ENCODE assay signal across 14 cellular contexts in the genomic region with DNA sequence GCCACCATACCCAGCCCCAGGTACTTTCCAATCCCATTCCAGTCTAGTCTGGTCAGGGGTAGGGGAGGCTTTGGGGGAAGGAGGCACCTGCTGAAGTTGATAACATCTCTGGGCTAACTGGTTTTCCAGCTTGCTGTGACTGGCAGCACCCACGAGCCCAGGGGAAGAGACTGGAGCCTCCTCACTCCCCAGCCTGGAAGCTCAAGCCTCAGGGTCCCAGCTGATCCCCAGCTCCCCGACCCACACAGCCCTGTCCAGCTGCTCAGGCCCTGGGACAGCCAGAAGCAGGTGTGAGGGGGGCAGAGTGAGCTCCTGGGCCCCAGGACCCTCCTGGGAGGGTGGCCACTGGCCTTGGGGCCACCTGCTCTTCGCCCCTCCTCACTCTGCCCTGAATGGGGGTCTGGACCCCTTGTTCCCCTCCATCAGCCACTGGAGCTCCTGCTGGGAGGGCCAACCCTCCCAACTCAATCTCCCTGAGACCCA. TPM values are rescaled to one million over a fixed set of nuclear protein-coding genes. Genes with fewer than 3 reads are reported as not detected.
DNase-seq lines count a peak whose midpoint lies in the region; ATAC-seq, FAIRE-seq and TF ChIP-seq lines count a peak whose summit lies in the region.
"Had no signal": no experiment of that assay in that cellular context is flagged by ENCODE, and none has a peak within 500 bp of the region (broad histone marks: within the 10 kb centered on the region; RNA-seq: fewer than 3 reads in every experiment).

No MANE protein-coding gene starts in this region.

- no peak for FAIRE-seq in urothelium cell line (lab: Jason Lieb, UNC)

- no peak overlapping the region for H3K4me3 ChIP-seq in WERI-Rb-1 (ENCODE audit: low read depth, low read length)
- H3K4me3 ChIP-seq: adrenal gland, heart right ventricle had no signal

- H3K27me3 ChIP-seq in WERI-Rb-1 (ENCODE audit: insufficient read depth, low read depth, severe bottlenecking): no peaks in the 10 kb centered on the region

- no peaks in the 10 kb centered on the region for H3K9me3 Mint-ChIP-seq in activated T-cell treated with anti-CD3 and anti-CD28 coated beads, Interleukin-2, amount 50 U/mL, for 4 hours

- no peaks in the 10 kb centered on the region for H3K4me1 Mint-ChIP-seq in activated T-cell treated with anti-CD3 and anti-CD28 coated beads, Interleukin-2, amount 50 U/mL, for 4 hours (ENCODE audit: low read depth)

- peak; percentile 16 to 19 for DNase-seq in activated T-cell treated with anti-CD3 and anti-CD28 coated beads, Interleukin-2, amount 50 U/mL, for 48 hours
- DNase-seq in activated T-cell treated with anti-CD3 and anti-CD28 coated beads, Interleukin-2, amount 50 U/mL, for 4 hours: no peak
- DNase-seq in WERI-Rb-1: peak; percentile 13
- DNase-seq in islet precursor cell: peak; percentile 63
- peak; percentile 8 for DNase-seq in urothelium cell line (ENCODE audit: low spot score)
- DNase-seq in medulla oblongata (ENCODE audit: extremely low spot score): no peak
- DNase-seq in NCI-H345 treated with DMSO at 0.1 percent for 48 hours (lab: John Stamatoyannopoulos, UW; ENCODE audit: unreplicated experiment): no peak
- DNase-seq: DMS79; effector CD4-positive, alpha-beta T cell; heart right ventricle; Kasumi-1; stimulated activated CD8-positive, alpha-beta memory T cell treated with anti-CD3 and anti-CD28 coated beads, Interleukin-4, amount 100 ng/mL, for 48 hours had no signal

- H3K27me3 Mint-ChIP-seq in activated T-cell treated with anti-CD3 and anti-CD28 coated beads, Interleukin-2, amount 50 U/mL, for 4 hours (ENCODE audit: low read depth): peaks cover 33% of the 10 kb centered on the region

- no peaks in the 10 kb centered on the region for H3K36me3 Mint-ChIP-seq in activated T-cell treated with anti-CD3 and anti-CD28 coated beads, Interleukin-2, amount 50 U/mL, for 4 hours (ENCODE audit: insufficient read depth)

- TF ChIP-seq CTCF in WERI-Rb-1 (IDR thresholded peaks at IDR 0.05; ENCODE audit: low read depth, low read length): no peak

- no peak overlapping the region for H3K4me3 Mint-ChIP-seq in activated T-cell treated with anti-CD3 and anti-CD28 coated beads, Interleukin-2, amount 50 U/mL, for 4 hours

- no peak for ATAC-seq in activated T-cell treated with anti-CD3 and anti-CD28 coated beads, Interleukin-2, amount 50 U/mL, for 4 hours
- ATAC-seq in GM18861 (IDR thresholded peaks at IDR 0.05; ENCODE audit: unreplicated experiment): no peak

- no peak overlapping the region for H3K27ac ChIP-seq in WERI-Rb-1
- H3K27ac ChIP-seq: adrenal gland, heart right ventricle had no signal

- H3K9me3 ChIP-seq in WERI-Rb-1 (ENCODE audit: severe bottlenecking): no peaks in the 10 kb centered on the region
- H3K9me3 ChIP-seq: adrenal gland, heart right ventricle had no signal

- no peaks in the 10 kb centered on the region for H3K36me3 ChIP-seq in WERI-Rb-1
- H3K36me3 ChIP-seq: adrenal gland, heart right ventricle had no signal

RNA-seq across cellular contexts. Expression of gene RNU1-4, which starts 23.6 kb away (rescaled TPM):
- total RNA-seq in activated T-cell treated with anti-CD3 and anti-CD28 coated beads, Interleukin-2, amount 50 U/mL, for 4 hours: 1,000 to 10,000 TPM; 1,321 to 1,622 (median 1,616) TPM

RNA-seq across cellular contexts. Expression of gene RNU1-3, which starts 50.0 kb away (rescaled TPM):
- 1,000 to 10,000 TPM; 1,321 to 1,622 (median 1,616) TPM for total RNA-seq in activated T-cell treated with anti-CD3 and anti-CD28 coated beads, Interleukin-2, amount 50 U/mL, for 4 hours

Comparison
In these comparisons a context has a peak if more than half of its experiments do, and no peak if none do; other contexts are left out.
1. DNase-seq: peak in activated T-cell treated with anti-CD3 and anti-CD28 coated beads, Interleukin-2, amount 50 U/mL, for 48 hours (2 of 2), WERI-Rb-1 (single experiment), islet precursor cell (single experiment) and urothelium cell line (single experiment); none in activated T-cell treated with anti-CD3 and anti-CD28 coated beads, Interleukin-2, amount 50 U/mL, for 4 hours (single experiment), medulla oblongata (single experiment) and NCI-H345 treated with DMSO at 0.1 percent for 48 hours (single experiment).